11 cellular contexts compared by ENCODE assay signal in the genomic region with DNA sequence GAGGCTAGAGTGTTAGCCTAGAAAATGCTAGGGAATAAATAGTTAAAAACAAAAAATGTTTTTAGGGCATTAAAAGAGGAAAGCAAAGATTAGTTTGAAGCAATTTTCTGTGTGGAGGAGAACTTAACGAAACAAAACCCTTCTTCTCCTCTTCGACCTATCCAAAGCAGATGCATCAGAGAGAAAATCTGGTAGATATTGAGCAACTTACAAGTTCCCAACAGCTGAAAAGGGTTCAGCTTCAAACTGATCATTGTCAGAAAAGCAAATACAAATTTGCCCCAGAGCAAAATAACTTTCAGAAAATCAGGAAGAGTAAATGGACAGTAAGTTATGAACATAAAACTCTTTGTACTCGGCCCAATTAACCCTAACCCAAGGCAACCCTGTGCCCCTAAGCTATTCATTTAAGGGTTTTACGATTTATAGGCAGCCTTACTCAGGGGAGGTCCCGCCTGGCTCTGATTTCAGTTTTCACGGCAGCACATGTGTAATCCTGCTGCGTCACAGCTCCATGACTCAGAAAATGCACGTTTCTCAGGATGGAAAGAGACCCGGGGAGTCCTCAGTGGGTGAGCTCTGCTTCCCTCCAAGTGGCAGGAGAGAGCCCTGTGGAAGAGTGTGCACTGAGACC.
A peak's percentile ranks its signal among the peaks of the same experiment; 100 is the strongest.
DNase-seq lines count a peak whose midpoint lies in the region; ATAC-seq, FAIRE-seq and TF ChIP-seq lines count a peak whose summit lies in the region.
"Had no signal": no experiment of that assay in that cellular context is flagged by ENCODE, and none has a peak within 500 bp of the region (broad histone marks: within the 10 kb centered on the region; RNA-seq: fewer than 3 reads in every experiment).

No MANE protein-coding gene starts in this region.

- no peak for ATAC-seq in HG02623 (IDR thresholded peaks at IDR 0.05; ENCODE audit: unreplicated experiment)
- ATAC-seq: activated CD4-positive, CD25-positive, alpha-beta regulatory T cell treated with anti-CD3 and anti-CD28 coated beads, Interleukin-2, amount 50 U/mL, for 24 hours; stimulated activated effector memory CD8-positive, alpha-beta T cell treated with anti-CD3 and anti-CD28 coated beads, Interleukin-12 subunit alpha, Interleukin-12 subunit beta, amount 100 ng/mL, for 72 hours had no signal

- H3K9ac ChIP-seq in adipocyte (ENCODE audit: low read length), result peak overlapping the region; percentile 59

- DNase-seq in NCI-H748 (lab: John Stamatoyannopoulos, UW; ENCODE audit: unreplicated experiment), result peak; percentile 8
- no peak for DNase-seq in NCI-H748 treated with DMSO at 0.1 percent for 48 hours (lab: John Stamatoyannopoulos, UW)
- DNase-seq in adipocyte (ENCODE audit: low read depth), result peak; percentile 94
- peak; percentile 61 for DNase-seq in foreskin melanocyte
- peak; percentile 51 for DNase-seq in urothelium cell line (ENCODE audit: low spot score)
- no peak for DNase-seq in activated CD8-positive, alpha-beta memory T cell treated with anti-CD3 and anti-CD28 coated beads for 24 hours
- DNase-seq in GM12891 (ENCODE audit: insufficient read length, low spot score), result no peak
- DNase-seq: AML-193 had no signal

- peaks cover 35% of the 10 kb centered on the region for H3K4me1 ChIP-seq in adipocyte (ENCODE audit: control insufficient read depth, insufficient read depth, low read length)

- TF ChIP-seq POLR2A in GM12891 (IDR thresholded peaks at IDR 0.05; ENCODE audit: low read depth, low read length), result no peak

- H3K36me3 ChIP-seq in adipocyte (ENCODE audit: control insufficient read depth, insufficient read depth, low read length, severe bottlenecking), result no peaks in the 10 kb centered on the region

- FAIRE-seq in urothelium cell line (lab: Jason Lieb, UNC) (no peak), GM12891 (lab: Jason Lieb, UNC) (no peak)

- H3K27me3 ChIP-seq in adipocyte (replicated peaks; ENCODE audit: control insufficient read depth, insufficient read depth, low read length), result no peaks in the 10 kb centered on the region

- peak overlapping the region; percentile 70 for H3K4me3 ChIP-seq in adipocyte (ENCODE audit: low read length)

- H3K9me3 ChIP-seq in adipocyte (ENCODE audit: control insufficient read depth, low read length), result no peaks in the 10 kb centered on the region

TF ChIP-seq in GM12891, 5 proteins besides CTCF, POLR2A, EP300 and RAD21:
- TF ChIP-seq POLR2AphosphoS5 (IDR thresholded peaks at IDR 0.05; ENCODE audit: low read depth, low read length) (no peak), PAX5 (IDR thresholded peaks at IDR 0.05; ENCODE audit: insufficient read depth, low read length, severe bottlenecking) (no peak), SPI1 (IDR thresholded peaks at IDR 0.05; ENCODE audit: low read depth, low read length) (no peak), POU2F2 (IDR thresholded peaks at IDR 0.05; ENCODE audit: low read depth, low read length) (no peak), TAF1 (IDR thresholded peaks at IDR 0.05; ENCODE audit: low read depth, low read length) (no peak)

Comparison
In these comparisons a context has a peak if more than half of its experiments do, and no peak if none do; other contexts are left out.
1. DNase-seq: peak in NCI-H748 (single experiment), adipocyte (single experiment), foreskin melanocyte (single experiment) and urothelium cell line (single experiment); none in NCI-H748 treated with DMSO at 0.1 percent for 48 hours (single experiment), activated CD8-positive, alpha-beta memory T cell treated with anti-CD3 and anti-CD28 coated beads for 24 hours (single experiment) and GM12891 (single experiment).